8 cellular contexts compared by ENCODE assay signal in the genomic region with DNA sequence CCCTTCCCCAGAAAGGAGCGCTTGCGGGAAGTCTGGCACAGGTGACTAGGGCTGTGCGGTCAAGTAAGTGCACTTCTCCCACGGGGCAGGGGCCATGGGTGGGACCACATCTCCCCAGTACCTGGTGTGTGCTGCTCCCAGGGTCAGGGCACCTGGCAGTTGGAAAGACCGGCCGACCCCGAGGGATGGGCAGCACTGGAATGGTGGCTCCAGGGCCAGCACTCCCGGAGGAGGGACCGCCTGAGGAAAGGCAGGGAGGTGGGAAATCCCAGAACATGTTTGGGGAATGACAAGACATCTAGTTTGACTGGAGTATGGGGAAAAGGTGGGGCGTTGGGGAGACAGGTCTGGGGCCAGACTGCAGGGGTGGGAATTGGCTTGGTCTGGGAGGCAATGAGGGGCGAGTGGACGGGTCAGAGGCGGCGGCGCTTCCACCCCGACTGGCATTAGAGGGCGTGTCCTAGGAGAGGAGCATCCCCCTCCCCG. TPM values are rescaled to one million over a fixed set of nuclear protein-coding genes. Genes with fewer than 3 reads are reported as not detected.
DNase-seq lines count a peak whose midpoint lies in the region; ATAC-seq and TF ChIP-seq lines count a peak whose summit lies in the region.

No MANE protein-coding gene starts in this region.

- POLR2A ChIA-PET in T-cell (lab: Charles Lee) = no interaction called here

- H3K27me3 ChIP-seq in heart left ventricle = peaks cover 0 to 19% (median 0%) of the 10 kb centered on the region in 9 donors

- no peaks in the 10 kb centered on the region for H3K36me3 ChIP-seq in heart left ventricle

- DNase-seq in GM12864 (ENCODE audit: low read depth) (no peak), T-cell (no peak), heart left ventricle (peak in 1 of 5 donors; percentile 40), sciatic nerve (ENCODE audit: low spot score) (peak; percentile 60), NCI-H82 (lab: John Stamatoyannopoulos, UW) (no peak), hepatic stellate cell (ENCODE audit: low spot score) (no peak), SIG-M5 treated with dmso at 0.1 percent for 504 hours (lab: John Stamatoyannopoulos, UW; ENCODE audit: unreplicated experiment) (no peak)
- DNase-seq in activated CD4-positive, CD25-positive, alpha-beta regulatory T cell treated with anti-CD3 and anti-CD28 coated beads, Interleukin-2, amount 50 U/mL, for 72 hours = no peak

- no peaks in the 10 kb centered on the region for H3K9me3 Mint-ChIP-seq in T-cell

- H3K4me3 ChIP-seq in GM12864 (ENCODE audit: low read depth, low read length) (peak overlapping the region; percentile 67), heart left ventricle (peak overlapping the region; percentile 60 to 97 (median 80))

- peak overlapping the region; percentile 69 to 84 (median 76) for H3K4me3 Mint-ChIP-seq in T-cell

- ATAC-seq in T-cell (replicated peaks in 1 of 4) (no peak), heart left ventricle (peak in 2 of 4 donors; percentile 19 to 38), sciatic nerve (no peak)

- no peak for TF ChIP-seq POLR2A in heart left ventricle (IDR thresholded peaks at IDR 0.05)

- H3K4me1 ChIP-seq in heart left ventricle = peaks cover 0 to 48% (median 22%) of the 10 kb centered on the region in 12 donors

- intact Hi-C loops in heart left ventricle (cut with DNase I) = no loop called here
- intact Hi-C loops in sciatic nerve (cut with DNase I) = no loop called here

- H3K27ac Mint-ChIP-seq in T-cell = peak overlapping the region; percentile 39 to 67

- no peak for TF ChIP-seq CTCF in GM12864 (IDR thresholded peaks at IDR 0.05; ENCODE audit: low read depth, low read length, missing control alignments)
- no peak for TF ChIP-seq CTCF in heart left ventricle (IDR thresholded peaks at IDR 0.05)

- peaks cover 40 to 46% (median 40%) of the 10 kb centered on the region in 3 donors for H3K4me1 Mint-ChIP-seq in T-cell

- no peaks in the 10 kb centered on the region for H3K36me3 Mint-ChIP-seq in T-cell

- peak overlapping the region in 5 of 12 donors; percentile 66 to 89 (median 81) for H3K27ac ChIP-seq in heart left ventricle

- no peaks in the 10 kb centered on the region for H3K9me3 ChIP-seq in heart left ventricle

- CTCF ChIA-PET in T-cell (lab: Charles Lee) = interaction anchor here in 1 of 2 donors (1.1 kb wide), 1 partner anchor 13 kb away, joined by 3 read pairs; no protein-coding TSS in a partner anchor

- 9 to 13% (median 12%) methylated on average over 15 to 18 of the region's 18 CpGs for WGBS in heart left ventricle, 4 donors

- no peaks in the 10 kb centered on the region for H3K27me3 Mint-ChIP-seq in T-cell

RNA-seq across cellular contexts. Expression of a gene that starts 0.7 kb away (rescaled TPM):
- total RNA-seq in T-cell (10 to 100 TPM; 25.6 to 37.8 (median 28.7) TPM), heart left ventricle (10 to 100 TPM in 3 of 9 donors, 1 to 10 TPM in 6; 4.7 to 33.0 (median 7.6) TPM), sciatic nerve (14.8 TPM)
- 10 to 100 TPM in 1 of 2 donors, 1 to 10 TPM in 1; 4.9 to 15.2 TPM for polyA plus RNA-seq in heart left ventricle

RNA-seq across cellular contexts. Expression of a gene that starts 33.4 kb away (rescaled TPM):
- under 1 TPM in 3 of 5 donors, not detected in 2; 0.13 to 0.84 (median 0.68) TPM for total RNA-seq in T-cell
- under 1 TPM in 4 of 9 donors, not detected in 5; 0.09 to 0.20 (median 0.15) TPM for total RNA-seq in heart left ventricle
- polyA plus RNA-seq in heart left ventricle = under 1 TPM in 1 of 2 donors, not detected in 1; 0.25 TPM
- not detected for total RNA-seq in sciatic nerve

RNA-seq across cellular contexts. Expression of a gene that starts 54.9 kb away (rescaled TPM):
- total RNA-seq in T-cell = 10 to 100 TPM; 40.2 to 79.0 (median 70.0) TPM
- 100 to 1,000 TPM in 1 of 9 donors, 10 to 100 TPM in 8; 43.8 to 123 (median 61.8) TPM for total RNA-seq in heart left ventricle
- polyA plus RNA-seq in heart left ventricle = 100 to 1,000 TPM in 1 of 2 donors, 10 to 100 TPM in 1; 40.8 to 139 TPM
- total RNA-seq in sciatic nerve = 103 TPM
